8 cellular contexts compared by ENCODE assay signal in the genomic region with DNA sequence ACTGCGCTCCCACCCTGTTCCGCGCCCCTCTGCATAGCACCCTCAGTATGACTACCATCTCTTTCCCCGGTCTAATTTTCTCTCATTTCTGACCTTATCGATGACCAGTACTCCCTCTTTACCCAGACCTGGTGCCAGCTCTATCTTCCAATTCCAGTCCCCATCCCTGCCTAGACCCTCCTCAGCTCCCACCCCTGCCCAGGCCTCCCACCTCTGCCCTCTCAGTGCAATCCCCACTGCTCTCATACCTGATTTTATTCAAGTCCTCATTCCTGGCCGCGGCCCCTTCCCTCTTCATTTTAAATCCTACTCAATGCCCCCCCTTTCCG. TPM values are rescaled to one million over a fixed set of nuclear protein-coding genes. Genes with fewer than 3 reads are reported as not detected.
DNase-seq lines count a peak whose midpoint lies in the region; ATAC-seq and TF ChIP-seq lines count a peak whose summit lies in the region.

No MANE protein-coding gene starts in this region.

- H3K9me3 ChIP-seq in DND-41 (ENCODE audit: insufficient read depth, low read length, severe bottlenecking) (no peaks in the 10 kb centered on the region), SJCRH30 (replicated peaks) (no peaks in the 10 kb centered on the region), neutrophil (no peaks in the 10 kb centered on the region)
- H3K9me3 ChIP-seq in effector memory CD4-positive, alpha-beta T cell (ENCODE audit: control insufficient read depth, low read length): no peaks in the 10 kb centered on the region

- TF ChIP-seq CTCF in DND-41 (IDR thresholded peaks at IDR 0.05; ENCODE audit: borderline replicate concordance, extremely low read depth, low read length, poor library complexity, severe bottlenecking): no peak
- no peak for TF ChIP-seq CTCF in neutrophil (IDR thresholded peaks at IDR 0.05)

- peaks cover 45% of the 10 kb centered on the region for H3K4me1 ChIP-seq in DND-41 (ENCODE audit: insufficient read depth, low read length)
- H3K4me1 ChIP-seq in SJCRH30: peaks cover 31% of the 10 kb centered on the region
- H3K4me1 ChIP-seq in effector memory CD4-positive, alpha-beta T cell (ENCODE audit: control insufficient read depth, insufficient read depth, low read length, poor library complexity, severe bottlenecking): peaks cover 40% of the 10 kb centered on the region
- H3K4me1 ChIP-seq in neutrophil (ENCODE audit: control insufficient read depth in 1 of 2, insufficient read depth in 1 of 2, low read depth in 1 of 2, low read length in 1 of 2): peaks cover 70 to 72% of the 10 kb centered on the region in 2 experiments

- peaks cover 28% of the 10 kb centered on the region; the same call in 1 of the 2 replicates for H4K20me1 ChIP-seq in DND-41 (ENCODE audit: insufficient read depth, low read length)

- in situ Hi-C loops in G401 (cut with HindIII; ENCODE audit: low sequenced_read_pairs): no loop called here

- H3K27me3 ChIP-seq in DND-41 (ENCODE audit: insufficient read depth, low read length, poor library complexity) (no peaks in the 10 kb centered on the region), SJCRH30 (no peaks in the 10 kb centered on the region), neutrophil (no peaks in the 10 kb centered on the region)
- no peaks in the 10 kb centered on the region for H3K27me3 ChIP-seq in effector memory CD4-positive, alpha-beta T cell (replicated peaks; ENCODE audit: control insufficient read depth, insufficient read depth, low read length, poor library complexity, severe bottlenecking)

- H3K9ac ChIP-seq in DND-41 (ENCODE audit: low read depth, low read length): peak overlapping the region; percentile 99

- H3K4me3 ChIP-seq in DND-41 (ENCODE audit: low read depth in 1 of 2, low read length in 2 of 2): peak overlapping the region; percentile 34 to 66; a peak in 3 of 4 replicates
- peak overlapping the region; percentile 87 for H3K4me3 ChIP-seq in SJCRH30
- H3K4me3 ChIP-seq in effector memory CD4-positive, alpha-beta T cell (ENCODE audit: insufficient read depth, low read depth, low read length, poor library complexity, severe bottlenecking): peak overlapping the region; percentile 85
- peak overlapping the region; percentile 77 to 93 for H3K4me3 ChIP-seq in neutrophil (ENCODE audit: low read depth in 1 of 2, low read length in 1 of 2)

- DNase-seq in DND-41 (peak; percentile 24), SJCRH30 (no peak), G401 (ENCODE audit: low spot score) (no peak), dermis blood vessel endothelial cell (no peak)
- DNase-seq in effector memory CD4-positive, alpha-beta T cell: no peak

- H3K4me2 ChIP-seq in DND-41 (ENCODE audit: insufficient read depth, low read length): peak overlapping the region; percentile 65

- H3K27ac ChIP-seq in DND-41 (ENCODE audit: low read length): peak overlapping the region; percentile 93
- no peak overlapping the region for H3K27ac ChIP-seq in SJCRH30
- peak overlapping the region; percentile 87 for H3K27ac ChIP-seq in effector memory CD4-positive, alpha-beta T cell (ENCODE audit: insufficient read depth, low read length, poor library complexity, severe bottlenecking)
- peak overlapping the region; percentile 90 for H3K27ac ChIP-seq in neutrophil

- ATAC-seq in DND-41 (ENCODE audit: insufficient read depth, low read depth): 0 out of 3 replicates have a peak, but pooled peaks have one; percentile 12
- no peak for ATAC-seq in HG02571 (IDR thresholded peaks at IDR 0.05; ENCODE audit: unreplicated experiment)
- ATAC-seq in HG02970 (IDR thresholded peaks at IDR 0.05; ENCODE audit: low FRiP score, unreplicated experiment): no peak

- H3K79me2 ChIP-seq in DND-41 (ENCODE audit: insufficient read depth, low read length): peaks cover 74% of the 10 kb centered on the region

- H3K36me3 ChIP-seq in DND-41 (ENCODE audit: insufficient read depth, low read length): peaks cover 13% of the 10 kb centered on the region; the same call in 1 of the 2 replicates
- H3K36me3 ChIP-seq in SJCRH30: no peaks in the 10 kb centered on the region; the same call in 1 of the 2 replicates
- no peaks in the 10 kb centered on the region for H3K36me3 ChIP-seq in effector memory CD4-positive, alpha-beta T cell (ENCODE audit: control insufficient read depth, insufficient read depth, low read length)
- no peaks in the 10 kb centered on the region for H3K36me3 ChIP-seq in neutrophil

- peak overlapping the region; percentile 94 for H2AFZ ChIP-seq in DND-41 (ENCODE audit: low read depth, low read length)

RNA-seq across cellular contexts. Expression of a gene that starts 1.3 kb away (rescaled TPM):
- total RNA-seq in SJCRH30 (2014; rRNA removed; shearing (Covaris generic)): 43.6 and 46.2 TPM in 2 replicates
- total RNA-seq in G401 (2014; rRNA removed; shearing (Covaris generic)): 14.3 and 20.8 TPM in 2 replicates
- 57.9 and 81.3 TPM in 2 replicates for total RNA-seq in dermis blood vessel endothelial cell
